ENCODE assay signal across 8 cellular contexts in the genomic region with DNA sequence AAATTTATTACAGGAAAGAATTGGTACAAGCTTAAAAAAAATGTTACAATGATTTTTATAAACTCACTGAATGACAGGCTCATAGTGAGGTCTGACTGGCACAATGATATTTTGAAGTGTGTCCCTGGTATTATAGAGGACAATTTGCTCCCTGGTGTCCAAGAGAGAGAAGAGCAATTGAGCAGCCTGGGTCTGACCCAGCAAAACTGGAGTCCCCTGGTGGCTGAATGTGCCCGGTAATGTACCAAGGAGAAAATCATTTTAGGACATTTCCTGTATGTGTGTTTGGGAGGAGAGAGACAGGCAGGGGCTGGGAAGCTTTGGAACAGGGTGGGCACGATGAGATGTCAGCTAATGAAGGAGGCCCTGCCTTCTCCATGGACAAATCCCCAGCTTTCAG.
DNase-seq lines count a peak whose midpoint lies in the region; ATAC-seq and TF ChIP-seq lines count a peak whose summit lies in the region.

No MANE protein-coding gene starts in this region.

- in situ Hi-C loops in astrocyte of the spinal cord (cut with HindIII; ENCODE audit: low sequenced_read_pairs), result no loop called here

- no peaks in the 10 kb centered on the region for H3K9me3 Mint-ChIP-seq in activated naive CD4-positive, alpha-beta T cell treated with anti-CD3 and anti-CD28 coated beads, Interleukin-2, amount 10 ng/mL, durations not matched to agents 7 days and 5 days

- peaks cover 81% of the 10 kb centered on the region for H3K4me1 ChIP-seq in DOHH2 (ENCODE audit: control insufficient read depth, low read length)

- H3K27me3 Mint-ChIP-seq in activated naive CD4-positive, alpha-beta T cell treated with anti-CD3 and anti-CD28 coated beads, Interleukin-2, amount 10 ng/mL, durations not matched to agents 7 days and 5 days, result peaks cover 26% of the 10 kb centered on the region

- H3K9me3 ChIP-seq in DOHH2 (ENCODE audit: control insufficient read depth, insufficient read depth, low read length), result no peaks in the 10 kb centered on the region

- no peaks in the 10 kb centered on the region for H3K36me3 ChIP-seq in DOHH2 (ENCODE audit: control insufficient read depth, low read length)

- H3K79me2 ChIP-seq in DOHH2 (ENCODE audit: control insufficient read depth, low read length), result peaks cover 77% of the 10 kb centered on the region

- H3K27ac ChIP-seq in DOHH2 (ENCODE audit: low read depth, low read length), result no peak overlapping the region

- ATAC-seq in HG03045 (IDR thresholded peaks at IDR 0.05; ENCODE audit: unreplicated experiment), result no peak

- no peak overlapping the region for H3K27ac Mint-ChIP-seq in activated naive CD4-positive, alpha-beta T cell treated with anti-CD3 and anti-CD28 coated beads, Interleukin-2, amount 10 ng/mL, durations not matched to agents 7 days and 5 days

- CTCF ChIA-PET in activated naive CD4-positive, alpha-beta T cell treated with anti-CD3 and anti-CD28 coated beads, Interleukin-2, amount 10 ng/mL, durations not matched to agents 7 days and 5 days (lab: Charles Lee), result no interaction called here

- TF ChIP-seq CTCF in DOHH2 (IDR thresholded peaks at IDR 0.05; ENCODE audit: low read depth, low read length, poor library complexity, severe bottlenecking) (peak; percentile 64), astrocyte of the spinal cord (IDR thresholded peaks at IDR 0.05; ENCODE audit: low read depth, low read length) (peak; percentile 68)

- H3K36me3 Mint-ChIP-seq in activated naive CD4-positive, alpha-beta T cell treated with anti-CD3 and anti-CD28 coated beads, Interleukin-2, amount 10 ng/mL, durations not matched to agents 7 days and 5 days, result no peaks in the 10 kb centered on the region

- no peak overlapping the region; the same call in 1 of the 2 replicates for H3K4me2 ChIP-seq in DOHH2 (ENCODE audit: low read length)

- DNase-seq in M059J (ENCODE audit: low read depth) (peak; percentile 65), astrocyte of the spinal cord (ENCODE audit: low read depth, low spot score) (peak; percentile 43), left kidney (ENCODE audit: low read depth, low spot score) (peak; percentile 48), medulla oblongata (ENCODE audit: extremely low spot score) (no peak)
- no peak for DNase-seq in activated naive CD4-positive, alpha-beta T cell treated with anti-CD3 and anti-CD28 coated beads, Interleukin-2, amount 10 ng/mL, durations not matched to agents 7 days and 5 days
- DNase-seq in activated CD4-positive, CD25-positive, alpha-beta regulatory T cell treated with anti-CD3 and anti-CD28 coated beads, Interleukin-2, amount 50 U/mL, for 72 hours, result no peak

- H3K4me3 ChIP-seq in DOHH2 (ENCODE audit: low read length) (no peak overlapping the region), astrocyte of the spinal cord (ENCODE audit: low read depth, low read length) (no peak overlapping the region)

- H3F3A ChIP-seq in DOHH2 (ENCODE audit: control insufficient read depth, insufficient read depth), result peaks cover 8% of the 10 kb centered on the region; the same call in 1 of the 2 replicates

- peaks cover 2% of the 10 kb centered on the region for H3K4me1 Mint-ChIP-seq in activated naive CD4-positive, alpha-beta T cell treated with anti-CD3 and anti-CD28 coated beads, Interleukin-2, amount 10 ng/mL, durations not matched to agents 7 days and 5 days

- H4K20me1 ChIP-seq in DOHH2 (ENCODE audit: control insufficient read depth, insufficient read depth, low read depth, low read length), result no peaks in the 10 kb centered on the region

- no peaks in the 10 kb centered on the region for H3K9me2 ChIP-seq in DOHH2 (replicated peaks; ENCODE audit: control insufficient read depth, low read length)

- H3K4me3 Mint-ChIP-seq in activated naive CD4-positive, alpha-beta T cell treated with anti-CD3 and anti-CD28 coated beads, Interleukin-2, amount 10 ng/mL, durations not matched to agents 7 days and 5 days, result no peak overlapping the region

- H3K27me3 ChIP-seq in DOHH2 (ENCODE audit: control insufficient read depth, low read length), result no peaks in the 10 kb centered on the region

Comparison
In these comparisons a context has a peak if more than half of its experiments do, and no peak if none do; other contexts are left out.
1. DNase-seq: peak in M059J (single experiment), astrocyte of the spinal cord (single experiment) and left kidney (single experiment); none in activated naive CD4-positive, alpha-beta T cell treated with anti-CD3 and anti-CD28 coated beads, Interleukin-2, amount 10 ng/mL, durations not matched to agents 7 days and 5 days (single experiment), activated CD4-positive, CD25-positive, alpha-beta regulatory T cell treated with anti-CD3 and anti-CD28 coated beads, Interleukin-2, amount 50 U/mL, for 72 hours (single experiment) and medulla oblongata (single experiment).